18 cellular contexts compared by ENCODE assay signal in the genomic region with DNA sequence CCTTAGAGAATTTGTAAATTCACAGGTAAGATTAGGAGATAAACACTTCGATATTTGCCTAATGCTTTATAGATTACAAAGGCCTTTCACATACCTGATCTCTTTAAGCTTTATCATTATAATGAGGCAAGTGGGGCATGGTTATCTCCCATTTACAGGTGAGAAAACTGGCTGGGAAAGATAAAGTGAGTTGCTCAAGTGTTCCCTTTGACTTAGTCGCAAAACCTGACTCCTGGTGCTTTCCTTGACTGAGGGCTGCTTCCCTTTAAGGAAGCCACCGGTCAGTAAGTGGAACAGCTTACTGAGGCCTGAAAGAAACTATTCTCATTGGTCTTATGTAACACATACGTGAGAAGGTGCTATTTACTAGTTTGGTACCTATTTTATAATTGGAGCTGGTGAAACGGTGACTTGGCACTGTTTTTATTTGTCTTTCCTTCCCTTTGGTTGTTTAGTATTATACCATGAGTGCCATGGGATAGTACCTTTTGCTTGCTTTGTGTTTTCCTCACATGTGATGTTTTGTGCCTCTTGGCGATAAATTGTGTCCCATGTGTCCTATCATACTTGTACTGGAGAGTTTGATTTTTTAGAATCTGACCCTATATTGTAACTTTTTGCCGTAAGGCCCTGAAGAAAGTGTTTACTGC. TPM values are rescaled to one million over a fixed set of nuclear protein-coding genes. Genes with fewer than 3 reads are reported as not detected.
A peak's percentile ranks its signal among the peaks of the same experiment; 100 is the strongest.
DNase-seq lines count a peak whose midpoint lies in the region; ATAC-seq and TF ChIP-seq lines count a peak whose summit lies in the region.
"Had no signal": no experiment of that assay in that cellular context is flagged by ENCODE, and none has a peak within 500 bp of the region (broad histone marks: within the 10 kb centered on the region; RNA-seq: fewer than 3 reads in every experiment).

No MANE protein-coding gene starts in this region.

- H4K20me1 ChIP-seq in H9 (ENCODE audit: control insufficient read depth, insufficient read depth, insufficient read length) = no peaks in the 10 kb centered on the region

- H3K14ac ChIP-seq in H9 (ENCODE audit: insufficient read depth, low read length) = no peak overlapping the region

- no peak overlapping the region for H3K4ac ChIP-seq in H9 (ENCODE audit: low read depth, low read length)

- H3K23ac ChIP-seq in H9 (ENCODE audit: insufficient read length, low read depth, low read length) = no peak overlapping the region

- H3K4me1 Mint-ChIP-seq in H9 = peaks cover 24 to 31% of the 10 kb centered on the region in 2 experiments
- H3K4me1 Mint-ChIP-seq in WTC11 = peaks cover 18% of the 10 kb centered on the region
- no peaks in the 10 kb centered on the region for H3K4me1 Mint-ChIP-seq in stimulated activated effector memory CD8-positive, alpha-beta T cell treated with anti-CD3 and anti-CD28 coated beads, Interleukin-12 subunit alpha, Interleukin-12 subunit beta, amount 100 ng/mL, for 72 hours
- H3K4me1 Mint-ChIP-seq: CD8-positive, alpha-beta memory T cell had no signal

- no peak overlapping the region for H3K56ac ChIP-seq in H9 (ENCODE audit: insufficient read length, low read depth, low read length)

- H2AFZ ChIP-seq in H9 (ENCODE audit: low read length) = no peak overlapping the region
- H2AFZ ChIP-seq: PC-9 had no signal

- H3K79me1 ChIP-seq in H9 (ENCODE audit: insufficient read depth, low read depth, low read length, poor library complexity, severe bottlenecking) = no peaks in the 10 kb centered on the region

- H4K91ac ChIP-seq in H9 (ENCODE audit: insufficient read length, low read depth, low read length) = no peak overlapping the region

- CTCF ChIA-PET in WTC11 (lab: Charles Lee) = interaction anchor here (0.6 to 1.3 kb wide), 5 partner anchors 49 to 114 kb away, joined by 3 read pairs; a partner anchor contains a TSS

- in situ Hi-C loops in KBM-7 (cut with MboI; ENCODE audit: low pct_unique_long_range_greater_than_20kb, low sequenced_read_pairs) = no loop called here

- H4K8ac ChIP-seq in H9 (replicated peaks; ENCODE audit: insufficient read length, low read depth, low read length) = no peak overlapping the region

- H2BK12ac ChIP-seq in H9 (ENCODE audit: insufficient read length, low read depth, low read length) = no peak overlapping the region

- no peak for TF ChIP-seq CTCF in 22Rv1 (IDR thresholded peaks at IDR 0.05)
- TF ChIP-seq CTCF in H9 (conservative IDR thresholded peaks at IDR 0.05) = no peak
- TF ChIP-seq CTCF in WTC11 (IDR thresholded peaks at IDR 0.05) = no peak

- H2BK20ac ChIP-seq in H9 (ENCODE audit: low read depth, low read length, poor library complexity, severe bottlenecking) = no peak overlapping the region

- H3K27ac Mint-ChIP-seq in H9 = peak overlapping the region; percentile 8 to 92 (median 52); a peak in 6 of 7 replicates
- peak overlapping the region; percentile 84 for H3K27ac Mint-ChIP-seq in WTC11
- no peak overlapping the region for H3K27ac Mint-ChIP-seq in stimulated activated effector memory CD8-positive, alpha-beta T cell treated with anti-CD3 and anti-CD28 coated beads, Interleukin-12 subunit alpha, Interleukin-12 subunit beta, amount 100 ng/mL, for 72 hours
- H3K27ac Mint-ChIP-seq: IgD-negative memory B cell had no signal

- no CpG with 5 or more reads among the region's 7 CpGs for WGBS in H9 (ENCODE audit: extremely low coverage, insufficient read length, low lambda C conversion rate)

- H3K27me3 ChIP-seq in H9 (ENCODE audit: insufficient read depth, low read length) = no peaks in the 10 kb centered on the region
- H3K27me3 ChIP-seq: BLaER1 treated with 17β-estradiol and CSF1 and Interleukin-3, amounts not matched to agents 10 nM and 100 nM had no signal

- no peaks in the 10 kb centered on the region for H3K23me2 ChIP-seq in H9 (ENCODE audit: insufficient read length, low read depth, low read length, poor library complexity, severe bottlenecking)

- no peak overlapping the region for H3T11ph ChIP-seq in H9 (ENCODE audit: low read length)

- H2BK120ac ChIP-seq in H9 (ENCODE audit: low read depth, low read length, poor library complexity, severe bottlenecking) = no peak overlapping the region

- H3K9me3 Mint-ChIP-seq in H9 (no peaks in the 10 kb centered on the region), WTC11 (no peaks in the 10 kb centered on the region)
- H3K9me3 Mint-ChIP-seq in stimulated activated effector memory CD8-positive, alpha-beta T cell treated with anti-CD3 and anti-CD28 coated beads, Interleukin-12 subunit alpha, Interleukin-12 subunit beta, amount 100 ng/mL, for 72 hours = no peaks in the 10 kb centered on the region
- H3K9me3 Mint-ChIP-seq: CD8-positive, alpha-beta memory T cell; IgD-negative memory B cell had no signal

- no peak overlapping the region for H3K4me2 ChIP-seq in H9 (ENCODE audit: insufficient read depth, insufficient read length, low read length)
- H3K4me2 ChIP-seq: BLaER1 treated with 17β-estradiol and CSF1 and Interleukin-3, amounts not matched to agents 10 nM and 100 nM; PC-9 had no signal

- no peak overlapping the region for H3K18ac ChIP-seq in H9 (ENCODE audit: insufficient read length, low read depth, low read length)

- H3K27me3 Mint-ChIP-seq in H9 (ENCODE audit: low read depth) (no peaks in the 10 kb centered on the region), WTC11 (ENCODE audit: low read depth) (no peaks in the 10 kb centered on the region)
- H3K27me3 Mint-ChIP-seq: CD8-positive, alpha-beta memory T cell; IgD-negative memory B cell had no signal

- no peaks in the 10 kb centered on the region for H3K9me3 ChIP-seq in H9 (ENCODE audit: control insufficient read depth, low read depth, low read length)
- H3K9me3 ChIP-seq: BLaER1 treated with 17β-estradiol and CSF1 and Interleukin-3, amounts not matched to agents 10 nM and 100 nM had no signal

- DNase-seq in H9 = no peak
- DNase-seq in WTC11 (ENCODE audit: low spot score) = no peak
- DNase-seq in left lobe of liver (ENCODE audit: low spot score) = no peak
- DNase-seq in KBM-7 = no peak
- no peak for DNase-seq in stimulated activated effector memory CD8-positive, alpha-beta T cell treated with anti-CD3 and anti-CD28 coated beads, Interleukin-12 subunit alpha, Interleukin-12 subunit beta, amount 100 ng/mL, for 72 hours (ENCODE audit: low spot score in 2 of 2)
- DNase-seq: CD8-positive, alpha-beta memory T cell; DMS53; EL; Kasumi-1; MM.1S; NCI-H1092; NCI-H226; NCI-H524 treated with DMSO at 0.1 percent for 48 hours; PC-9 had no signal

- no peak overlapping the region for H4K5ac ChIP-seq in H9 (ENCODE audit: insufficient read length, low read depth, low read length)

- POLR2A ChIA-PET in WTC11 (lab: Charles Lee) = no interaction called here

- H3K9ac ChIP-seq in H9 (ENCODE audit: extremely low read depth, insufficient read length, low read length) = no peak overlapping the region
- H3K9ac ChIP-seq: BLaER1 treated with 17β-estradiol and CSF1 and Interleukin-3, amounts not matched to agents 10 nM and 100 nM had no signal

- peaks cover 3% of the 10 kb centered on the region; the same call in 1 of the 2 replicates for H3K4me1 ChIP-seq in H9 (ENCODE audit: insufficient read depth, low read length)

- ATAC-seq in WTC11 (peak; percentile 71), left lobe of liver (peak; percentile 70), GM21717 (IDR thresholded peaks at IDR 0.05; ENCODE audit: unreplicated experiment) (no peak)
- ATAC-seq in stimulated activated effector memory CD8-positive, alpha-beta T cell treated with anti-CD3 and anti-CD28 coated beads, Interleukin-12 subunit alpha, Interleukin-12 subunit beta, amount 100 ng/mL, for 72 hours = no peak

- H3K27ac ChIP-seq in 22Rv1 (peak overlapping the region; percentile 2; the same call in 1 of the 2 replicates), H9 (ENCODE audit: insufficient read length, low read depth, low read length) (no peak overlapping the region)
- H3K27ac ChIP-seq: BLaER1 treated with 17β-estradiol and CSF1 and Interleukin-3, amounts not matched to agents 10 nM and 100 nM; PC-9 had no signal

- H3K36me3 Mint-ChIP-seq in H9 (ENCODE audit: insufficient read depth in 1 of 3, low read depth in 3 of 3) = peaks cover 15 to 54% (median 31%) of the 10 kb centered on the region in 3 experiments; a peak in 6 of 7 replicates
- peaks cover 47% of the 10 kb centered on the region for H3K36me3 Mint-ChIP-seq in WTC11
- peaks cover 86% of the 10 kb centered on the region for H3K36me3 Mint-ChIP-seq in stimulated activated effector memory CD8-positive, alpha-beta T cell treated with anti-CD3 and anti-CD28 coated beads, Interleukin-12 subunit alpha, Interleukin-12 subunit beta, amount 100 ng/mL, for 72 hours

- no peak overlapping the region for H2BK5ac ChIP-seq in H9 (ENCODE audit: insufficient read length, low read length)

- H3K4me3 Mint-ChIP-seq in H9 (no peak overlapping the region), WTC11 (no peak overlapping the region)
- no peak overlapping the region for H3K4me3 Mint-ChIP-seq in stimulated activated effector memory CD8-positive, alpha-beta T cell treated with anti-CD3 and anti-CD28 coated beads, Interleukin-12 subunit alpha, Interleukin-12 subunit beta, amount 100 ng/mL, for 72 hours
- H3K4me3 Mint-ChIP-seq: CD8-positive, alpha-beta memory T cell; IgD-negative memory B cell had no signal

- H2BK15ac ChIP-seq in H9 (ENCODE audit: low read depth, low read length) = no peak overlapping the region

- no peaks in the 10 kb centered on the region for H3K79me2 ChIP-seq in H9 (ENCODE audit: insufficient read depth, low read length)

- no peak overlapping the region for H2AK5ac ChIP-seq in H9 (ENCODE audit: insufficient read length, low read length)

TF ChIP-seq in WTC11, 78 proteins besides CTCF, POLR2A, EP300 and RAD21 (continues in another document):
- TF ChIP-seq, protein P1, sequence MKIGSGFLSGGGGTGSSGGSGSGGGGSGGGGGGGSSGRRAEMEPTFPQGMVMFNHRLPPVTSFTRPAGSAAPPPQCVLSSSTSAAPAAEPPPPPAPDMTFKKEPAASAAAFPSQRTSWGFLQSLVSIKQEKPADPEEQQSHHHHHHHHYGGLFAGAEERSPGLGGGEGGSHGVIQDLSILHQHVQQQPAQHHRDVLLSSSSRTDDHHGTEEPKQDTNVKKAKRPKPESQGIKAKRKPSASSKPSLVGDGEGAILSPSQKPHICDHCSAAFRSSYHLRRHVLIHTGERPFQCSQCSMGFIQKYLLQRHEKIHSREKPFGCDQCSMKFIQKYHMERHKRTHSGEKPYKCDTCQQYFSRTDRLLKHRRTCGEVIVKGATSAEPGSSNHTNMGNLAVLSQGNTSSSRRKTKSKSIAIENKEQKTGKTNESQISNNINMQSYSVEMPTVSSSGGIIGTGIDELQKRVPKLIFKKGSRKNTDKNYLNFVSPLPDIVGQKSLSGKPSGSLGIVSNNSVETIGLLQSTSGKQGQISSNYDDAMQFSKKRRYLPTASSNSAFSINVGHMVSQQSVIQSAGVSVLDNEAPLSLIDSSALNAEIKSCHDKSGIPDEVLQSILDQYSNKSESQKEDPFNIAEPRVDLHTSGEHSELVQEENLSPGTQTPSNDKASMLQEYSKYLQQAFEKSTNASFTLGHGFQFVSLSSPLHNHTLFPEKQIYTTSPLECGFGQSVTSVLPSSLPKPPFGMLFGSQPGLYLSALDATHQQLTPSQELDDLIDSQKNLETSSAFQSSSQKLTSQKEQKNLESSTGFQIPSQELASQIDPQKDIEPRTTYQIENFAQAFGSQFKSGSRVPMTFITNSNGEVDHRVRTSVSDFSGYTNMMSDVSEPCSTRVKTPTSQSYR (CRISPR knock-in tag; IDR thresholded peaks at IDR 0.05) = no peak

RNA-seq across cellular contexts. Expression of a gene that starts 57.2 kb away (rescaled TPM):
- total RNA-seq in H9 (2021) (96.5 and 98.2 TPM in 2 replicates), WTC11 (2021) (63.0 to 87.7 TPM (median 65.4 TPM) in 3 replicates), left lobe of liver (41.0 TPM)

RNA-seq across cellular contexts. Expression of a gene that starts 57.7 kb away (rescaled TPM):
- total RNA-seq in H9 (2021) (78.9 and 81.9 TPM in 2 replicates), WTC11 (2021) (67.8 to 69.9 TPM (median 68.4 TPM) in 3 replicates), left lobe of liver (15.6 TPM)

Comparison
In these comparisons a context has a peak if more than half of its experiments do, and no peak if none do; other contexts are left out.
1. ATAC-seq: peak in WTC11 (single experiment) and left lobe of liver (single experiment); none in stimulated activated effector memory CD8-positive, alpha-beta T cell treated with anti-CD3 and anti-CD28 coated beads, Interleukin-12 subunit alpha, Interleukin-12 subunit beta, amount 100 ng/mL, for 72 hours (single experiment) and GM21717 (single experiment).